8 cellular contexts compared by ENCODE assay signal in the genomic region with DNA sequence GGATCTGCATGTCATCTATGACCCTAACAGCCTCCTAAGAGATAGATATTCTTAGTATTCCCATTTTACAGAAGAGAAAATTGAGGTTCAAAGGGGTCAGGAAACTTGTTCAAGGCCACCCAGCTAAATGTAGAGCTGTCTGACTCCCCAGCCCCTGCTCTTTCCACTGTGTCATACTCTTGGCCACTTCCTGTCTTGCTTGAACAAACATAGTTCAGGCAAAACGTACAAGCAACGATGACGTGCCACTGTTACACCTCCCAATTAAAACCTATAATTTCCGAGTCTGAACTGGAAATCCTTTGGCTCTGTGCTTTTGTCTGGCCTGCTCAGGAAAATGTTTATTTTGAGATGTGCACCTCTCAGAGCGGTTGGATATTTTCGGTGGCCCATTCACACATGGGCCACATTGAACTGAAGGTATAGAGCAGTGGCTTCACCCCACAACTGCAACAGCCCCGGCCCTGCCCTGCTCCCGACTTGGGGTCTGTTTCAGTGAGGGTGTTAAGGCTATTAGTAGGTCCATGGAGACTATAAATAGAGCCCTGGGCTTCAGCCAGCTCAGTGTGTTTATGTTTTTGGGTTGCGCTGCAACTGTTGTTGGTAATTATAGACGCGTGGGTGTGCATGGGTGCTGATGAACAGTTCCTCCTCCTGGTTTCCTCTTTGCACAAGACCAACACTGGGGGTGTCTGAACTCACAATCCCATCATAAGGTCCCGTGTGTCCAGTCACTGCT.
DNase-seq lines count a peak whose midpoint lies in the region; ATAC-seq and TF ChIP-seq lines count a peak whose summit lies in the region.

No MANE protein-coding gene starts in this region.

- no peak for TF ChIP-seq POLR2A in testis (IDR thresholded peaks at IDR 0.05)

- 72 to 79% methylated on average over 12 of the region's 12 CpGs for WGBS in testis, 2 donors

- H3K4me1 ChIP-seq in BLaER1 (peaks cover 80% of the 10 kb centered on the region), testis (no peaks in the 10 kb centered on the region)

- H3K9ac ChIP-seq in BLaER1: no peak overlapping the region

- H3K27me3 ChIP-seq in BLaER1 (no peaks in the 10 kb centered on the region), testis (no peaks in the 10 kb centered on the region)

- peak overlapping the region; percentile 93 for H3K27ac ChIP-seq in BLaER1
- H3K27ac ChIP-seq in testis: no peak overlapping the region

- ATAC-seq in GM19372 (IDR thresholded peaks at IDR 0.05; ENCODE audit: low read depth, unreplicated experiment): peak; percentile 72
- ATAC-seq in HG03342 (IDR thresholded peaks at IDR 0.05; ENCODE audit: unreplicated experiment): peak; percentile 79

- intact Hi-C loops in cardiac septum (cut with DNase I): no loop called here
- intact Hi-C loops in testis (cut with DNase I; ENCODE audit: low total_unique reads): no loop called here

- H3K4me2 ChIP-seq in BLaER1: peak overlapping the region; percentile 85

- no peaks in the 10 kb centered on the region for H3K36me3 ChIP-seq in BLaER1
- no peaks in the 10 kb centered on the region for H3K36me3 ChIP-seq in testis (ENCODE audit: low read depth, missing control alignments)

- no peak for TF ChIP-seq CTCF in testis (IDR thresholded peaks at IDR 0.05)

- H3K9me3 ChIP-seq in BLaER1: peaks cover 25% of the 10 kb centered on the region
- no peaks in the 10 kb centered on the region for H3K9me3 ChIP-seq in testis

- DNase-seq in UCSD-AML1 (lab: John Stamatoyannopoulos, UW; ENCODE audit: unreplicated experiment) (peak; percentile 32), cardiac septum (ENCODE audit: low spot score) (peak; percentile 80), testis (peak; percentile 19), NCI-H2196 (lab: John Stamatoyannopoulos, UW; ENCODE audit: unreplicated experiment) (no peak), NCI-H2196 treated with DMSO at 0.1 percent for 48 hours (lab: John Stamatoyannopoulos, UW; ENCODE audit: unreplicated experiment) (no peak)

- H3K4me3 ChIP-seq in BLaER1 (peak overlapping the region; percentile 42), testis (no peak overlapping the region)

- H4K20me1 ChIP-seq in BLaER1: no peaks in the 10 kb centered on the region

Comparison
In these comparisons a context has a peak if more than half of its experiments do, and no peak if none do; other contexts are left out.
1. DNase-seq: peak in UCSD-AML1 (single experiment), cardiac septum (single experiment) and testis (single experiment); none in NCI-H2196 (single experiment) and NCI-H2196 treated with DMSO at 0.1 percent for 48 hours (single experiment).